In the genomic region with DNA sequence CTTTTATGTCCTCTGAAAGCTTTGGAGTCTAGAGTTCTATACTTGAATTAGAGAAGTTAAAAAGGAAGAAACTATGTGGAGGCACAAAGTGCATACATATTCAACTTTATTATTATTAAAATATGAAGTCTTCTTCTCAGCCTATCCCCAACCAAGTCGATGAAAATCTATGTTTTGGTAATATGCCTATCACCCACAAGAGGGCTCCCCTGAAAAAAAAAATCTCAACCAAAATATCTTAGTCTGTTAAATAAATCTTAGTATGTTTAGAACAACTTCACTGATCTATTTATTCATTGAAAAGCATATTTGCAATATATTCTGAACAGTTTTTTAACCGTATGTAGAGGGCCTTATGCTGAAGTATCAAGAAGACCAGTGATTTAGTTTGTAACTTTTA, we compare ENCODE assay signal across 20 cellular contexts.
DNase-seq lines count a peak whose midpoint lies in the region; ATAC-seq, FAIRE-seq and TF ChIP-seq lines count a peak whose summit lies in the region.
"Had no signal": no experiment of that assay in that cellular context is flagged by ENCODE, and none has a peak within 500 bp of the region (broad histone marks: within the 10 kb centered on the region; RNA-seq: fewer than 3 reads in every experiment).

No MANE protein-coding gene starts in this region.

- H2AFZ ChIP-seq in HepG2 (ENCODE audit: low read length): no peak overlapping the region
- H2AFZ ChIP-seq: GM23248 had no signal

- no peaks in the 10 kb centered on the region for H3K4me1 ChIP-seq in HepG2 (ENCODE audit: insufficient read depth, low read length)
- H3K4me1 ChIP-seq: sigmoid colon had no signal

- TF ChIP-seq POLR2A in HepG2 (IDR thresholded peaks at IDR 0.05; ENCODE audit: insufficient read depth in 1 of 2, low read depth in 2 of 2, low read length in 2 of 2): no peak

- no peaks in the 10 kb centered on the region for H3K4me1 Mint-ChIP-seq in osteocyte (ENCODE audit: unreplicated experiment)
- no peaks in the 10 kb centered on the region for H3K4me1 Mint-ChIP-seq in activated CD4-positive, alpha-beta memory T cell treated with anti-CD3 and anti-CD28 coated beads for 36 hours (ENCODE audit: low read depth)
- H3K4me1 Mint-ChIP-seq: immature natural killer cell had no signal

- no peaks in the 10 kb centered on the region for H3K36me3 Mint-ChIP-seq in osteocyte (ENCODE audit: unreplicated experiment)
- no peaks in the 10 kb centered on the region for H3K36me3 Mint-ChIP-seq in activated CD4-positive, alpha-beta memory T cell treated with anti-CD3 and anti-CD28 coated beads for 36 hours

- H3K36me3 ChIP-seq in HepG2 (replicated peaks in 1 of 2; ENCODE audit: control insufficient read depth in 1 of 2, insufficient read depth in 2 of 2, low read length in 2 of 2): no peaks in the 10 kb centered on the region
- H3K36me3 ChIP-seq: neutrophil, sigmoid colon had no signal

- BruUV-seq in HepG2 (replicated peaks; lab: Mats Ljungman, UMichigan): no TSS peak

- H3K79me2 ChIP-seq in HepG2 (ENCODE audit: insufficient read depth, low read length): no peaks in the 10 kb centered on the region

- H3K9me3 Mint-ChIP-seq in osteocyte (ENCODE audit: unreplicated experiment): peaks cover 33% of the 10 kb centered on the region
- peaks cover 32% of the 10 kb centered on the region for H3K9me3 Mint-ChIP-seq in activated CD4-positive, alpha-beta memory T cell treated with anti-CD3 and anti-CD28 coated beads for 36 hours

- CTCF ChIA-PET in HepG2 (lab: Yijun Ruan, JAX; ENCODE audit: low intra/inter-chr PET ratio, low total read pairs): no interaction called here
- CTCF ChIA-PET in activated CD4-positive, alpha-beta memory T cell treated with anti-CD3 and anti-CD28 coated beads for 36 hours (lab: Charles Lee): no interaction called here

- H3K27me3 ChIP-seq in HepG2 (ENCODE audit: control insufficient read depth in 1 of 2, insufficient read depth in 2 of 2, low read length in 2 of 2): no peaks in the 10 kb centered on the region
- H3K27me3 ChIP-seq: neutrophil, sigmoid colon had no signal

- TF ChIP-seq CTCF in VCaP (conservative IDR thresholded peaks at IDR 0.05) (peak; percentile 50), HepG2 (CRISPR knock-in tag; IDR thresholded peaks at IDR 0.05) (no peak), osteocyte (IDR thresholded peaks at IDR 0.05) (no peak)

- no peaks in the 10 kb centered on the region for H4K20me1 ChIP-seq in HepG2 (ENCODE audit: insufficient read depth, low read length)

- TF ChIP-seq EP300 in HepG2 (IDR thresholded peaks at IDR 0.05; ENCODE audit: low read depth in 2 of 2, low read length in 2 of 2) (no peak), HepG2 (CRISPR knock-in tag; IDR thresholded peaks at IDR 0.05; ENCODE audit: borderline replicate concordance) (no peak)

- H3K4me3 ChIP-seq in HepG2 (replicated peaks in 1 of 3; ENCODE audit: insufficient read depth in 1 of 3, low read depth in 2 of 3, low read length in 3 of 3): no peak overlapping the region
- H3K4me3 ChIP-seq: GM23248, sigmoid colon had no signal

- in situ Hi-C loops in HepG2 (cut with HindIII; ENCODE audit: extremely low pct_ligation_motif_present, low pct_unique_long_range_greater_than_20kb): no loop called here

- H3K4me3 Mint-ChIP-seq in osteocyte (ENCODE audit: unreplicated experiment): no peak overlapping the region
- no peak overlapping the region for H3K4me3 Mint-ChIP-seq in activated CD4-positive, alpha-beta memory T cell treated with anti-CD3 and anti-CD28 coated beads for 36 hours
- H3K4me3 Mint-ChIP-seq: activated T-cell treated with anti-CD3 and anti-CD28 coated beads, Interleukin-2, amount 50 U/mL, for 24 hours; immature natural killer cell had no signal

- no peak overlapping the region for H3K4me2 ChIP-seq in HepG2 (ENCODE audit: low read depth, low read length)

- H3K27ac Mint-ChIP-seq in osteocyte (ENCODE audit: unreplicated experiment): no peak overlapping the region
- H3K27ac Mint-ChIP-seq in activated CD4-positive, alpha-beta memory T cell treated with anti-CD3 and anti-CD28 coated beads for 36 hours: no peak overlapping the region
- H3K27ac Mint-ChIP-seq: activated naive CD4-positive, alpha-beta T cell treated with anti-CD3 and anti-CD28 coated beads, Interleukin-2, amount 50 U/mL, for 72 hours; activated T-cell treated with anti-CD3 and anti-CD28 coated beads, Interleukin-2, amount 50 U/mL, for 24 hours; immature natural killer cell had no signal

- H3K9me3 ChIP-seq in HepG2 (ENCODE audit: low read length): peaks cover 56% of the 10 kb centered on the region
- H3K9me3 ChIP-seq: neutrophil had no signal

- no peak for ATAC-seq in HepG2
- ATAC-seq: activated naive CD4-positive, alpha-beta T cell treated with anti-CD3 and anti-CD28 coated beads, Interleukin-2, amount 50 U/mL, for 72 hours had no signal

- H3K27me3 Mint-ChIP-seq in osteocyte (ENCODE audit: unreplicated experiment): no peaks in the 10 kb centered on the region
- no peaks in the 10 kb centered on the region for H3K27me3 Mint-ChIP-seq in activated CD4-positive, alpha-beta memory T cell treated with anti-CD3 and anti-CD28 coated beads for 36 hours
- H3K27me3 Mint-ChIP-seq: activated T-cell treated with anti-CD3 and anti-CD28 coated beads, Interleukin-2, amount 50 U/mL, for 24 hours had no signal

- FAIRE-seq in A204.1 (lab: Jason Lieb, UNC): peak; percentile 32
- FAIRE-seq in HepG2 (lab: Jason Lieb, UNC): no peak

- no peak for TF ChIP-seq RAD21 in HepG2 (CRISPR knock-in tag; IDR thresholded peaks at IDR 0.05)

- intact Hi-C loops in HepG2 (cut with micrococcal nuclease; ENCODE audit: unreplicated experiment): loop anchor here (2.0 kb wide), 1 partner anchor 197 kb away; no protein-coding TSS in a partner anchor
- intact Hi-C loops in activated CD4-positive, alpha-beta memory T cell treated with anti-CD3 and anti-CD28 coated beads for 36 hours (cut with micrococcal nuclease): no loop called here

- no peak overlapping the region for H3K27ac ChIP-seq in VCaP
- H3K27ac ChIP-seq in HepG2 (ENCODE audit: extremely low read length, insufficient read depth, low read length): no peak overlapping the region
- H3K27ac ChIP-seq: epithelial cell of prostate, GM23248, neutrophil, sigmoid colon had no signal

- H3K9ac ChIP-seq in HepG2 (ENCODE audit: insufficient read depth, low read depth, low read length): no peak overlapping the region
- H3K9ac ChIP-seq: GM23248 had no signal

- POLR2A ChIA-PET in HepG2 (lab: Yijun Ruan, JAX): no interaction called here
- POLR2A ChIA-PET in activated CD4-positive, alpha-beta memory T cell treated with anti-CD3 and anti-CD28 coated beads for 36 hours (lab: Charles Lee): no interaction called here

- DNase-seq in ELR (ENCODE audit: low read depth) (peak; percentile 0), HepG2 (ENCODE audit: low spot score) (no peak), activated gamma-delta T cell treated with Interleukin-2 at 50 U/mL for 16 hours (no peak), osteocyte (ENCODE audit: extremely low spot score, unreplicated experiment) (no peak), GDM1 (lab: John Stamatoyannopoulos, UW) (no peak)
- DNase-seq in activated CD4-positive, alpha-beta memory T cell treated with anti-CD3 and anti-CD28 coated beads for 36 hours: no peak
- DNase-seq: activated CD4-positive, alpha-beta T cell treated with anti-CD3 and anti-CD28 coated beads, Interleukin-2, amount 50 U/mL, for 48 hours; activated T-cell treated with anti-CD3 and anti-CD28 coated beads, Interleukin-2, amount 50 U/mL, for 24 hours; cortex of kidney; GM23248; immature natural killer cell; mesenchymal stem cell; MV-4-11; sigmoid colon; stimulated activated CD4-positive, alpha-beta T cell treated with anti-CD3 and anti-CD28 coated beads, Interleukin-2, amount 100 ng/mL, for 24 hours had no signal

- WGBS in HepG2 (ENCODE audit: low lambda C conversion rate): 9% methylated on average over 2 of the region's 2 CpGs

TF ChIP-seq in HepG2, 621 proteins besides CTCF, POLR2A, EP300 and RAD21:
- TF ChIP-seq STAG1 (CRISPR knock-in tag; IDR thresholded peaks at IDR 0.05) (peak; percentile 26), PRPF4 (IDR thresholded peaks at IDR 0.05; ENCODE audit: low read depth, low read length, poor library complexity, severe bottlenecking) (no peak), MZF1 (CRISPR knock-in tag; IDR thresholded peaks at IDR 0.05; ENCODE audit: borderline replicate concordance) (no peak), POLR2G (IDR thresholded peaks at IDR 0.05; ENCODE audit: low read depth, low read length) (no peak)
- TF ChIP-seq, protein P1, sequence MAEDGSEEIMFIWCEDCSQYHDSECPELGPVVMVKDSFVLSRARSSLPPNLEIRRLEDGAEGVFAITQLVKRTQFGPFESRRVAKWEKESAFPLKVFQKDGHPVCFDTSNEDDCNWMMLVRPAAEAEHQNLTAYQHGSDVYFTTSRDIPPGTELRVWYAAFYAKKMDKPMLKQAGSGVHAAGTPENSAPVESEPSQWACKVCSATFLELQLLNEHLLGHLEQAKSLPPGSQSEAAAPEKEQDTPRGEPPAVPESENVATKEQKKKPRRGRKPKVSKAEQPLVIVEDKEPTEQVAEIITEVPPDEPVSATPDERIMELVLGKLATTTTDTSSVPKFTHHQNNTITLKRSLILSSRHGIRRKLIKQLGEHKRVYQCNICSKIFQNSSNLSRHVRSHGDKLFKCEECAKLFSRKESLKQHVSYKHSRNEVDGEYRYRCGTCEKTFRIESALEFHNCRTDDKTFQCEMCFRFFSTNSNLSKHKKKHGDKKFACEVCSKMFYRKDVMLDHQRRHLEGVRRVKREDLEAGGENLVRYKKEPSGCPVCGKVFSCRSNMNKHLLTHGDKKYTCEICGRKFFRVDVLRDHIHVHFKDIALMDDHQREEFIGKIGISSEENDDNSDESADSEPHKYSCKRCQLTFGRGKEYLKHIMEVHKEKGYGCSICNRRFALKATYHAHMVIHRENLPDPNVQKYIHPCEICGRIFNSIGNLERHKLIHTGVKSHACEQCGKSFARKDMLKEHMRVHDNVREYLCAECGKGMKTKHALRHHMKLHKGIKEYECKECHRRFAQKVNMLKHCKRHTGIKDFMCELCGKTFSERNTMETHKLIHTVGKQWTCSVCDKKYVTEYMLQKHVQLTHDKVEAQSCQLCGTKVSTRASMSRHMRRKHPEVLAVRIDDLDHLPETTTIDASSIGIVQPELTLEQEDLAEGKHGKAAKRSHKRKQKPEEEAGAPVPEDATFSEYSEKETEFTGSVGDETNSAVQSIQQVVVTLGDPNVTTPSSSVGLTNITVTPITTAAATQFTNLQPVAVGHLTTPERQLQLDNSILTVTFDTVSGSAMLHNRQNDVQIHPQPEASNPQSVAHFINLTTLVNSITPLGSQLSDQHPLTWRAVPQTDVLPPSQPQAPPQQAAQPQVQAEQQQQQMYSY (CRISPR knock-in tag; IDR thresholded peaks at IDR 0.05): no peak
